18 cellular contexts compared by ENCODE assay signal in the genomic region with DNA sequence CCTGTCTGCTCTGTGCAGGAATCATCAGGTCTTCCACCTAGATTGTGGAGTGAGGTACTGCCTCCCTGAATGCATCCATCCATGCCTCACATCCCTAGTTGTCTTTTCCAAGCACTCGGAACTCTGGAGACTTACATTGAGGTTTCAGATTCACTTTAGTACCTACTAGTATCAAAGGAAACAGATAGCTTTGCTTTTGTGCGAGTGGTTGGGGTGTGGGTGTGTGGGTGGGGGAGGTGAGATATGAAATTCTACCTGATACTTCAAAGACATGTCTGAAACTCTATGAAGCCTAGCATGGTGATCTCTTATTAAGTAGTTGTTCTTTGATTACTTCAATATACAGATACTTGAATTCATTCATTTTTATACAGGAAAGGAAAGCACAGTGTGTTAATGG.
DNase-seq lines count a peak whose midpoint lies in the region; ATAC-seq and TF ChIP-seq lines count a peak whose summit lies in the region.
"Had no signal": no experiment of that assay in that cellular context is flagged by ENCODE, and none has a peak within 500 bp of the region (broad histone marks: within the 10 kb centered on the region; RNA-seq: fewer than 3 reads in every experiment).

No MANE protein-coding gene starts in this region.

- H3K4me3 ChIP-seq in spleen = no peak overlapping the region

- CTCF ChIA-PET in activated naive CD4-positive, alpha-beta T cell treated with anti-CD3 and anti-CD28 coated beads, Interleukin-2, amount 10 ng/mL, durations not matched to agents 7 days and 5 days (lab: Charles Lee) = no interaction called here
- CTCF ChIA-PET in RWPE1 (lab: Yijun Ruan, JAX) = no interaction called here

- peaks cover 0 to 100% (median 68%) of the 10 kb centered on the region in 6 donors for H3K36me3 ChIP-seq in spleen

- 70 to 86% (median 78%) methylated on average over 2 of the region's 2 CpGs for WGBS in spleen, 5 donors

- ATAC-seq in HG03175 (IDR thresholded peaks at IDR 0.05; ENCODE audit: unreplicated experiment) = no peak
- ATAC-seq: esophagus mucosa had no signal

- peaks cover 11% of the 10 kb centered on the region for H3K4me1 Mint-ChIP-seq in activated naive CD4-positive, alpha-beta T cell treated with anti-CD3 and anti-CD28 coated beads, Interleukin-2, amount 10 ng/mL, durations not matched to agents 7 days and 5 days

- intact Hi-C loops in spleen (cut with DNase I; ENCODE audit: low total_unique reads) = no loop called here

- H3K9me3 Mint-ChIP-seq in activated naive CD4-positive, alpha-beta T cell treated with anti-CD3 and anti-CD28 coated beads, Interleukin-2, amount 10 ng/mL, durations not matched to agents 7 days and 5 days = no peaks in the 10 kb centered on the region
- H3K9me3 Mint-ChIP-seq: dendritic cell treated with granulocyte-macrophage colony-stimulating factor and Interleukin-4, amounts not matched to agents 40 ng/mL and 50 ng/mL, for 4 days; nephron had no signal

- peak; percentile 43 for DNase-seq in stimulated activated naive CD4-positive, alpha-beta T cell treated with Interleukin-2 at 50 U/mL for 16 hours (lab: John Stamatoyannopoulos, UW)
- DNase-seq in stimulated activated naive CD4-positive, alpha-beta T cell (lab: John Stamatoyannopoulos, UW) = no peak
- DNase-seq in activated naive CD4-positive, alpha-beta T cell treated with anti-CD3 and anti-CD28 coated beads, Interleukin-2, amount 10 ng/mL, durations not matched to agents 7 days and 5 days = peak; percentile 26
- DNase-seq in stimulated activated CD4-positive, alpha-beta T cell treated with anti-CD3 and anti-CD28 coated beads, Interleukin-15, amount 100 ng/mL, for 48 hours (ENCODE audit: low read depth in 2 of 2) = peak; percentile 29 to 35
- no peak for DNase-seq in spleen
- DNase-seq in NCI-H187 treated with DMSO at 0.1 percent for 48 hours (lab: John Stamatoyannopoulos, UW) = no peak
- DNase-seq in RWPE1 (ENCODE audit: low spot score) = no peak
- DNase-seq: AML-193, brain microvascular endothelial cell, mesenchymal stem cell, MM.1S, NCI-H1930, NCI-H510A, T-helper 9 cell had no signal

- H3K27me3 Mint-ChIP-seq in activated naive CD4-positive, alpha-beta T cell treated with anti-CD3 and anti-CD28 coated beads, Interleukin-2, amount 10 ng/mL, durations not matched to agents 7 days and 5 days = no peaks in the 10 kb centered on the region
- H3K27me3 Mint-ChIP-seq: dendritic cell treated with granulocyte-macrophage colony-stimulating factor and Interleukin-4, amounts not matched to agents 40 ng/mL and 50 ng/mL, for 4 days had no signal

- no peak overlapping the region for H3K4me3 Mint-ChIP-seq in activated naive CD4-positive, alpha-beta T cell treated with anti-CD3 and anti-CD28 coated beads, Interleukin-2, amount 10 ng/mL, durations not matched to agents 7 days and 5 days
- H3K4me3 Mint-ChIP-seq: dendritic cell treated with granulocyte-macrophage colony-stimulating factor and Interleukin-4, amounts not matched to agents 40 ng/mL and 50 ng/mL, for 4 days; nephron had no signal

- no peaks in the 10 kb centered on the region for H3K4me1 ChIP-seq in spleen

- TF ChIP-seq POLR2A in spleen (IDR thresholded peaks at IDR 0.05) = no peak

- peaks cover 55% of the 10 kb centered on the region for H3K36me3 Mint-ChIP-seq in activated naive CD4-positive, alpha-beta T cell treated with anti-CD3 and anti-CD28 coated beads, Interleukin-2, amount 10 ng/mL, durations not matched to agents 7 days and 5 days

- no peaks in the 10 kb centered on the region for H3K27me3 ChIP-seq in spleen (replicated peaks in 1 of 7)
- H3K27me3 ChIP-seq: brain microvascular endothelial cell had no signal

- H3K27ac ChIP-seq in spleen (no peak overlapping the region), RWPE1 (no peak overlapping the region)
- H3K27ac ChIP-seq: brain microvascular endothelial cell had no signal

- POLR2A ChIA-PET in RWPE1 (lab: Yijun Ruan, JAX; ENCODE audit: low non-redundant PET) = no interaction called here

- no peak for TF ChIP-seq CTCF in spleen (IDR thresholded peaks at IDR 0.05 in 8 of 11, conservative IDR thresholded peaks at IDR 0.05 in 3 of 11)
- no peak for TF ChIP-seq CTCF in RWPE1 (conservative IDR thresholded peaks at IDR 0.05; ENCODE audit: low read depth)

- H3K9me3 ChIP-seq in spleen = no peaks in the 10 kb centered on the region

- no peak overlapping the region for H3K27ac Mint-ChIP-seq in activated naive CD4-positive, alpha-beta T cell treated with anti-CD3 and anti-CD28 coated beads, Interleukin-2, amount 10 ng/mL, durations not matched to agents 7 days and 5 days
- H3K27ac Mint-ChIP-seq: dendritic cell treated with granulocyte-macrophage colony-stimulating factor and Interleukin-4, amounts not matched to agents 40 ng/mL and 50 ng/mL, for 4 days had no signal

Comparison
In these comparisons a context has a peak if more than half of its experiments do, and no peak if none do; other contexts are left out.
1. DNase-seq: peak in stimulated activated naive CD4-positive, alpha-beta T cell treated with Interleukin-2 at 50 U/mL for 16 hours (single experiment), activated naive CD4-positive, alpha-beta T cell treated with anti-CD3 and anti-CD28 coated beads, Interleukin-2, amount 10 ng/mL, durations not matched to agents 7 days and 5 days (single experiment) and stimulated activated CD4-positive, alpha-beta T cell treated with anti-CD3 and anti-CD28 coated beads, Interleukin-15, amount 100 ng/mL, for 48 hours (2 of 2); none in stimulated activated naive CD4-positive, alpha-beta T cell (0 of 6), spleen (single experiment), NCI-H187 treated with DMSO at 0.1 percent for 48 hours (single experiment) and RWPE1 (single experiment).